26 cellular contexts compared by ENCODE assay signal in the genomic region with DNA sequence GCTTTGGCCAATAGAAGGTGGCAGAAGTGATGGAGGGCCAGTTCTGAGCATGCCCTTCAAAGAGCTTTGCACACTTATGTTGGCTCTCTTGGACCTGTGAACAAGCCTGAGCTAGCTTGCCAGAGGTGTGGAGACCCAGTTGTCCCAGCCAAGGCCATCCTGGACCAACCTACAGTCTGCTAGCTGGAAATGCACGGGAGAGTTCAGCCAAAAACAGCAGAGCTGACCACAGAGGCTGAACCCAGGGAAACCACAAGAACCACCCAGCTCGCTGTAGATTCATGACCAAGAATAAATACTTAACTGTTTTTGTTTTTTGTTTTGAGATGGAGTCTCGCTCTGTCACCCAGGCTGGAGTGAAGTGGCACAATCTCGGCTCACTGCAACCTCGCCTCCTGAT.
DNase-seq lines count a peak whose midpoint lies in the region; ATAC-seq and TF ChIP-seq lines count a peak whose summit lies in the region.
"Had no signal": no experiment of that assay in that cellular context is flagged by ENCODE, and none has a peak within 500 bp of the region (broad histone marks: within the 10 kb centered on the region; RNA-seq: fewer than 3 reads in every experiment).

No MANE protein-coding gene starts in this region.

- H3K27me3 ChIP-seq in KMS-11 (ENCODE audit: insufficient read depth, low read depth) (no peaks in the 10 kb centered on the region), muscle layer of colon (ENCODE audit: control insufficient read depth in 1 of 2, insufficient read depth in 2 of 2, low read length in 2 of 2) (no peaks in the 10 kb centered on the region), lower lobe of right lung (ENCODE audit: low read depth) (no peaks in the 10 kb centered on the region), PC-9 (ENCODE audit: insufficient read depth, low read depth) (no peaks in the 10 kb centered on the region)
- H3K27me3 ChIP-seq: neutrophil had no signal

- H3F3A ChIP-seq in PC-9 (ENCODE audit: insufficient read depth, low read depth) = no peaks in the 10 kb centered on the region

- H2AFZ ChIP-seq in KMS-11 (ENCODE audit: low read depth) (no peak overlapping the region), PC-9 (no peak overlapping the region)

- H3K9me2 ChIP-seq in PC-9 (ENCODE audit: insufficient read depth) = no peaks in the 10 kb centered on the region

- in situ Hi-C loops in astrocyte of the cerebellum (cut with HindIII; ENCODE audit: low sequenced_read_pairs) = no loop called here

- H3K9ac ChIP-seq in KMS-11 (no peak overlapping the region), muscle layer of colon (ENCODE audit: low read length) (no peak overlapping the region)

- peaks cover 2% of the 10 kb centered on the region for H3K27me3 Mint-ChIP-seq in activated T-helper 2 cell treated with anti-CD3 and anti-CD28 coated beads, Interferon-gamma antibody, Interleukin-2, Interleukin-4, amounts not matched to agents 10 μg/mL and 5 μg/mL and 100 μg/mL, durations not matched to agents 14 hours and 24 hours and 36 hours (ENCODE audit: low read depth)

- H3K4me3 ChIP-seq in KMS-11 (IDR thresholded peaks at IDR 0.05; ENCODE audit: insufficient read depth, low read depth, low read length) = no peak overlapping the region
- H3K4me3 ChIP-seq in astrocyte of the cerebellum (ENCODE audit: low read depth, low read length) = no peak overlapping the region
- no peak overlapping the region for H3K4me3 ChIP-seq in muscle layer of colon (ENCODE audit: low read depth in 1 of 2, low read length in 2 of 2)
- no peak overlapping the region for H3K4me3 ChIP-seq in lower lobe of right lung
- no peak overlapping the region for H3K4me3 ChIP-seq in PC-9
- H3K4me3 ChIP-seq: gastrocnemius medialis, lung had no signal

- no peaks in the 10 kb centered on the region for H3K9me3 Mint-ChIP-seq in activated T-helper 2 cell treated with anti-CD3 and anti-CD28 coated beads, Interferon-gamma antibody, Interleukin-2, Interleukin-4, amounts not matched to agents 10 μg/mL and 5 μg/mL and 100 μg/mL, durations not matched to agents 14 hours and 24 hours and 36 hours
- H3K9me3 Mint-ChIP-seq: activated naive CD4-positive, alpha-beta T cell treated with anti-CD3 and anti-CD28 coated beads for 36 hours; activated T-cell treated with anti-CD3 and anti-CD28 coated beads, Interleukin-2, amount 50 U/mL, for 24 hours; CD14-positive monocyte had no signal

- no peaks in the 10 kb centered on the region for H3K36me3 Mint-ChIP-seq in activated T-helper 2 cell treated with anti-CD3 and anti-CD28 coated beads, Interferon-gamma antibody, Interleukin-2, Interleukin-4, amounts not matched to agents 10 μg/mL and 5 μg/mL and 100 μg/mL, durations not matched to agents 14 hours and 24 hours and 36 hours (ENCODE audit: low read depth)
- H3K36me3 Mint-ChIP-seq: CD14-positive monocyte had no signal

- H4K20me1 ChIP-seq in KMS-11 (ENCODE audit: insufficient read depth) = no peaks in the 10 kb centered on the region
- H4K20me1 ChIP-seq in PC-9 (ENCODE audit: insufficient read depth) = no peaks in the 10 kb centered on the region

- H3K79me2 ChIP-seq in KMS-11 (ENCODE audit: insufficient read depth, low read depth) = no peaks in the 10 kb centered on the region
- no peaks in the 10 kb centered on the region for H3K79me2 ChIP-seq in PC-9 (ENCODE audit: low read depth)

- no peaks in the 10 kb centered on the region for H3K9me3 ChIP-seq in muscle layer of colon (ENCODE audit: low read length)
- H3K9me3 ChIP-seq in lower lobe of right lung = no peaks in the 10 kb centered on the region
- no peaks in the 10 kb centered on the region for H3K9me3 ChIP-seq in PC-9 (ENCODE audit: insufficient read depth, low read depth)
- H3K9me3 ChIP-seq: gastrocnemius medialis, neutrophil had no signal

- BruUV-seq in PC-9 (replicated peaks; lab: Mats Ljungman, UMichigan) = no TSS peak

- POLR2A ChIA-PET in PC-9 (lab: Charles Lee; ENCODE audit: unreplicated experiment) = interaction anchor here (0.6 kb wide), 1 partner anchor 499 kb away, joined by 3 read pairs; no protein-coding TSS in a partner anchor

- H3K4me2 ChIP-seq in KMS-11 (peak overlapping the region; percentile 30; the same call in 1 of the 2 replicates), PC-9 (no peak overlapping the region)

- H3K4me3 Mint-ChIP-seq in activated T-helper 2 cell treated with anti-CD3 and anti-CD28 coated beads, Interferon-gamma antibody, Interleukin-2, Interleukin-4, amounts not matched to agents 10 μg/mL and 5 μg/mL and 100 μg/mL, durations not matched to agents 14 hours and 24 hours and 36 hours (ENCODE audit: low read depth) = no peak overlapping the region
- H3K4me3 Mint-ChIP-seq: activated naive CD4-positive, alpha-beta T cell treated with anti-CD3 and anti-CD28 coated beads for 36 hours; activated T-cell treated with anti-CD3 and anti-CD28 coated beads, Interleukin-2, amount 50 U/mL, for 24 hours; CD14-positive monocyte had no signal

- DNase-seq in AG20443 (ENCODE audit: low spot score) = peak; percentile 49
- peak; percentile 16 for DNase-seq in astrocyte of the cerebellum (ENCODE audit: low read depth)
- no peak for DNase-seq in lower lobe of right lung
- DNase-seq in activated T-helper 2 cell treated with anti-CD3 and anti-CD28 coated beads, Interferon-gamma antibody, Interleukin-2, Interleukin-4, amounts not matched to agents 10 μg/mL and 5 μg/mL and 100 μg/mL, durations not matched to agents 14 hours and 24 hours and 36 hours (ENCODE audit: low spot score) = no peak
- DNase-seq in PC-9 = no peak
- DNase-seq: activated CD8-positive, alpha-beta memory T cell treated with anti-CD3 and anti-CD28 coated beads for 24 hours; activated naive CD4-positive, alpha-beta T cell treated with anti-CD3 and anti-CD28 coated beads for 36 hours; activated T-cell treated with anti-CD3 and anti-CD28 coated beads, Interleukin-2, amount 50 U/mL, for 24 hours; anterior cingulate cortex; effector CD4-positive, alpha-beta T cell; erythroblast; gastrocnemius medialis; islet precursor cell; KG1; NCI-H1048; NCI-H1930; NCI-H226; NCI-H748 treated with DMSO at 0.1 percent for 48 hours; retina; SHP77 treated with DMSO at 0.1 percent for 48 hours had no signal

- intact Hi-C loops in lower lobe of right lung (cut with DNase I) (no loop called here), PC-9 (cut with micrococcal nuclease; ENCODE audit: unreplicated experiment) (no loop called here)
- intact Hi-C loops in activated T-helper 2 cell treated with anti-CD3 and anti-CD28 coated beads, Interferon-gamma antibody, Interleukin-2, Interleukin-4, amounts not matched to agents 10 μg/mL and 5 μg/mL and 100 μg/mL, durations not matched to agents 14 hours and 24 hours and 36 hours (cut with micrococcal nuclease) = no loop called here

- H3K36me3 ChIP-seq in KMS-11 (ENCODE audit: insufficient read depth) (no peaks in the 10 kb centered on the region), muscle layer of colon (ENCODE audit: insufficient read depth, low read length) (no peaks in the 10 kb centered on the region), lower lobe of right lung (no peaks in the 10 kb centered on the region), PC-9 (ENCODE audit: low read depth) (no peaks in the 10 kb centered on the region)
- H3K36me3 ChIP-seq: gastrocnemius medialis, neutrophil had no signal

- CTCF ChIA-PET in PC-9 (lab: Charles Lee) = no interaction called here

- H3K27ac Mint-ChIP-seq in activated T-helper 2 cell treated with anti-CD3 and anti-CD28 coated beads, Interferon-gamma antibody, Interleukin-2, Interleukin-4, amounts not matched to agents 10 μg/mL and 5 μg/mL and 100 μg/mL, durations not matched to agents 14 hours and 24 hours and 36 hours = no peak overlapping the region
- H3K27ac Mint-ChIP-seq: activated naive CD4-positive, alpha-beta T cell treated with anti-CD3 and anti-CD28 coated beads for 36 hours; activated T-cell treated with anti-CD3 and anti-CD28 coated beads, Interleukin-2, amount 50 U/mL, for 24 hours; CD14-positive monocyte had no signal

- no peaks in the 10 kb centered on the region for H3K4me1 Mint-ChIP-seq in activated T-helper 2 cell treated with anti-CD3 and anti-CD28 coated beads, Interferon-gamma antibody, Interleukin-2, Interleukin-4, amounts not matched to agents 10 μg/mL and 5 μg/mL and 100 μg/mL, durations not matched to agents 14 hours and 24 hours and 36 hours (ENCODE audit: low read depth)

- ATAC-seq in lower lobe of right lung (no peak), HG02610 (IDR thresholded peaks at IDR 0.05; ENCODE audit: unreplicated experiment) (no peak)
- ATAC-seq: gastrocnemius medialis had no signal

- H3K27ac ChIP-seq in KMS-11 (no peak overlapping the region), muscle layer of colon (ENCODE audit: low read depth, low read length) (peak overlapping the region; percentile 82), lower lobe of right lung (no peak overlapping the region), PC-9 (no peak overlapping the region)
- H3K27ac ChIP-seq: gastrocnemius medialis, neutrophil had no signal

- H3K4me1 ChIP-seq in KMS-11 (ENCODE audit: low read depth, poor library complexity, severe bottlenecking) (peaks cover 14% of the 10 kb centered on the region), muscle layer of colon (ENCODE audit: insufficient read depth, low read length) (peaks cover 35% of the 10 kb centered on the region), lower lobe of right lung (no peaks in the 10 kb centered on the region), PC-9 (replicated peaks; ENCODE audit: insufficient read depth) (no peaks in the 10 kb centered on the region)
- H3K4me1 ChIP-seq: gastrocnemius medialis had no signal

- TF ChIP-seq CTCF in KMS-11 (conservative IDR thresholded peaks at IDR 0.05; ENCODE audit: low read depth, low read length) (no peak), astrocyte of the cerebellum (IDR thresholded peaks at IDR 0.05; ENCODE audit: low read depth, low read length, missing control alignments) (no peak), lower lobe of right lung (IDR thresholded peaks at IDR 0.05) (no peak), PC-9 (conservative IDR thresholded peaks at IDR 0.05) (no peak)

Comparison
In these comparisons a context has a peak if more than half of its experiments do, and no peak if none do; other contexts are left out.
1. DNase-seq: peak in AG20443 (single experiment) and astrocyte of the cerebellum (single experiment); none in lower lobe of right lung (single experiment), activated T-helper 2 cell treated with anti-CD3 and anti-CD28 coated beads, Interferon-gamma antibody, Interleukin-2, Interleukin-4, amounts not matched to agents 10 μg/mL and 5 μg/mL and 100 μg/mL, durations not matched to agents 14 hours and 24 hours and 36 hours (single experiment) and PC-9 (0 of 2).